Comparison of ENCODE assay signal across 27 cellular contexts in genomic region chr16:3783516-3783915, GRCh38.
"Had no signal": no experiment of that assay in that cellular context is flagged by ENCODE, and none has a peak within 500 bp of the region (broad histone marks: within the 10 kb centered on the region; RNA-seq: fewer than 3 reads in every experiment).

No MANE protein-coding gene starts in this region.

- H3K27me3 ChIP-seq: ascending aorta, body of pancreas, Peyer's patch, SJCRH30 had no signal

- ATAC-seq: activated CD8-positive, alpha-beta T cell treated with anti-CD3 and anti-CD28 coated beads, Interleukin-2, amount 10 ng/mL, durations not matched to agents 7 days and 5 days; activated naive CD4-positive, alpha-beta T cell treated with anti-CD3 and anti-CD28 coated beads, Interleukin-2, amount 50 U/mL, for 72 hours; activated naive CD8-positive, alpha-beta T cell treated with anti-CD3 and anti-CD28 coated beads, Interleukin-2, amount 50 U/mL, for 24 hours; body of pancreas had no signal

- H3K9me3 ChIP-seq: ascending aorta, body of pancreas, Peyer's patch, SJCRH30, SK-N-SH had no signal

- H3K9ac ChIP-seq: SK-N-SH had no signal

- H3K9me3 Mint-ChIP-seq: activated naive CD4-positive, alpha-beta T cell treated with anti-CD3 and anti-CD28 coated beads, Interleukin-2, amount 50 U/mL, for 72 hours; activated naive CD8-positive, alpha-beta T cell treated with anti-CD3 and anti-CD28 coated beads, Interleukin-2, amount 50 U/mL, for 24 hours; central memory CD8-positive, alpha-beta T cell had no signal

- H3K4me2 ChIP-seq: SK-N-SH had no signal

- H3K4me3 Mint-ChIP-seq: activated CD8-positive, alpha-beta T cell treated with anti-CD3 and anti-CD28 coated beads, Interleukin-2, amount 10 ng/mL, durations not matched to agents 7 days and 5 days; activated naive CD8-positive, alpha-beta T cell treated with anti-CD3 and anti-CD28 coated beads, Interleukin-2, amount 50 U/mL, for 24 hours; central memory CD8-positive, alpha-beta T cell had no signal

- DNase-seq: activated CD4-positive, alpha-beta T cell treated with anti-CD3 and anti-CD28 coated beads for 48 hours; activated CD4-positive, alpha-beta T cell treated with anti-CD3 and anti-CD28 coated beads, Interleukin-2, amount 50 U/mL, for 4 hours; activated CD4-positive, CD25-positive, alpha-beta regulatory T cell treated with anti-CD3 and anti-CD28 coated beads, Interleukin-2, amount 50 U/mL, for 72 hours; activated CD8-positive, alpha-beta memory T cell treated with anti-CD3 and anti-CD28 coated beads, Interleukin-2, amount 50 U/mL, for 48 hours; activated CD8-positive, alpha-beta T cell treated with anti-CD3 and anti-CD28 coated beads, Interleukin-2, amount 10 ng/mL, durations not matched to agents 7 days and 5 days; activated effector memory CD4-positive, alpha-beta T cell treated with anti-CD3 and anti-CD28 coated beads, Interleukin-2, amount 50 U/mL, for 16 hours; activated naive CD4-positive, alpha-beta T cell treated with Interleukin-2 at 50 U/mL for 16 hours; activated naive CD8-positive, alpha-beta T cell treated with anti-CD3 and anti-CD28 coated beads, Interleukin-2, amount 50 U/mL, for 24 hours; activated T-cell treated with anti-CD3 and anti-CD28 coated beads, Interleukin-2, amount 50 U/mL, for 1 hour; amniotic stem cell; body of pancreas; NCI-H1048; NCI-H146; NCI-H187 treated with DMSO at 0.1 percent for 48 hours; NCI-H2171; NCI-H2227 treated with DMSO at 0.1 percent for 48 hours; NCI-H526; NCI-H774; OCI-M1; Peyer's patch; Right ventricle myocardium superior; SJCRH30; SK-N-SH had no signal

- H3K27ac Mint-ChIP-seq: activated CD8-positive, alpha-beta T cell treated with anti-CD3 and anti-CD28 coated beads, Interleukin-2, amount 10 ng/mL, durations not matched to agents 7 days and 5 days; activated naive CD4-positive, alpha-beta T cell treated with anti-CD3 and anti-CD28 coated beads, Interleukin-2, amount 50 U/mL, for 72 hours; activated naive CD8-positive, alpha-beta T cell treated with anti-CD3 and anti-CD28 coated beads, Interleukin-2, amount 50 U/mL, for 24 hours had no signal

- H3K4me3 ChIP-seq: ascending aorta, body of pancreas, Peyer's patch, SJCRH30 had no signal

- H3K4me1 ChIP-seq: ascending aorta, body of pancreas, Peyer's patch, SJCRH30 had no signal

- H3K27me3 Mint-ChIP-seq: activated naive CD8-positive, alpha-beta T cell treated with anti-CD3 and anti-CD28 coated beads, Interleukin-2, amount 50 U/mL, for 24 hours; central memory CD8-positive, alpha-beta T cell had no signal

- H3K27ac ChIP-seq: ascending aorta, body of pancreas, Peyer's patch, RWPE1, SJCRH30 had no signal

- H3K36me3 Mint-ChIP-seq: activated naive CD4-positive, alpha-beta T cell treated with anti-CD3 and anti-CD28 coated beads, Interleukin-2, amount 50 U/mL, for 72 hours had no signal
